In the genomic region with DNA sequence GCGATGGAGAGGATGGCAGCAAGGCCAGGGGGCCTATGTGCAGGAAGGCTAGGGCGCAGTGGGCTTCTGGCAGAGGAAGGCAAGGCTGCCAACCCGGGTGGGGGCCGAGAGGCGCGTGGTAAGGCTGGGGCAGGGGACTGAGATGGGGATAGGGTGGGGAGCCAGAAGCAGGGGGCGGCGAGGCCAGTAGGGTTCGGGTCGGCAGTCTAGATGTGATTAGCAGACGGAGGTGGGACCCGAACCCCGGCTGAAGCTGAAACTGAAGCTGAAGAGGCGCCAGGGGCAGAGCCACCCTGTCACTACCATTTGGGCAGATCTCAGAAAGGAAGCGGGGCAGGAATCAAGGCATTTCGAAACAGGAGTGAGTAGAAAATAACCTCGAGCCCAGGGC, we compare ENCODE assay signal across 8 cellular contexts. TPM values are rescaled to one million over a fixed set of nuclear protein-coding genes. Genes with fewer than 3 reads are reported as not detected.
A peak's percentile ranks its signal among the peaks of the same experiment; 100 is the strongest.
DNase-seq lines count a peak whose midpoint lies in the region; ATAC-seq and TF ChIP-seq lines count a peak whose summit lies in the region.

No MANE protein-coding gene starts in this region.

- peak overlapping the region; percentile 93 for H3K9ac ChIP-seq in SU-DHL-6 (ENCODE audit: low read length)

- peak overlapping the region; percentile 95 for H3K4me2 ChIP-seq in SU-DHL-6 (ENCODE audit: low read depth, low read length, poor library complexity, severe bottlenecking)

- CTCF ChIA-PET in AG04449 (lab: Yijun Ruan, JAX), result interaction anchor here (0.9 to 1.6 kb wide), 6 partner anchors 11 to 83 kb away, joined by 3 to 4 read pairs (median 3); no protein-coding TSS in a partner anchor

- peaks cover 41% of the 10 kb centered on the region for H3K79me2 ChIP-seq in SU-DHL-6 (ENCODE audit: insufficient read depth, low read length)

- H3K9me3 ChIP-seq in SU-DHL-6 (ENCODE audit: insufficient read depth, low read length), result no peaks in the 10 kb centered on the region

- ATAC-seq in GM18907 (IDR thresholded peaks at IDR 0.05; ENCODE audit: unreplicated experiment), result peak; percentile 14
- peak; percentile 24 for ATAC-seq in HG03135 (IDR thresholded peaks at IDR 0.05; ENCODE audit: unreplicated experiment)
- ATAC-seq in left lobe of liver, result peak; percentile 41

- H3K9me2 ChIP-seq in SU-DHL-6 (replicated peaks; ENCODE audit: insufficient read depth, low read length), result no peaks in the 10 kb centered on the region

- POLR2A ChIA-PET in AG04449 (lab: Yijun Ruan, JAX), result no interaction called here

- H3K4me3 ChIP-seq in AG04449 (ENCODE audit: low read depth, low read length), result peak overlapping the region; percentile 92
- peak overlapping the region; percentile 89 for H3K4me3 ChIP-seq in SU-DHL-6 (ENCODE audit: insufficient read depth, low read length, poor library complexity, severe bottlenecking)
- H3K4me3 ChIP-seq in cardiac fibroblast (replicated peaks in 1 of 2; ENCODE audit: low read depth in 2 of 2, low read length in 2 of 2), result peak overlapping the region; percentile 70 to 86

- H4K20me1 ChIP-seq in SU-DHL-6 (ENCODE audit: low read depth, low read length), result no peaks in the 10 kb centered on the region

- DNase-seq in AG04449 (ENCODE audit: low read depth, low spot score), result no peak
- DNase-seq in cardiac fibroblast (ENCODE audit: low read depth in 2 of 2), result peak; percentile 22 to 25
- peak; percentile 54 for DNase-seq in left lobe of liver (ENCODE audit: low spot score)
- peak; percentile 40 for DNase-seq in stimulated activated CD4-positive, alpha-beta T cell treated with anti-CD3 and anti-CD28 coated beads, Interleukin-4, amount 100 ng/mL, for 24 hours
- no peak for DNase-seq in NCI-H1105 treated with DMSO at 0.1 percent for 48 hours (lab: John Stamatoyannopoulos, UW)

- peak overlapping the region; percentile 95 for H2AFZ ChIP-seq in SU-DHL-6 (ENCODE audit: low read depth, low read length, severe bottlenecking)

- H3K36me3 ChIP-seq in SU-DHL-6 (ENCODE audit: low read length), result no peaks in the 10 kb centered on the region; the same call in 1 of the 2 replicates

- H3K27me3 ChIP-seq in SU-DHL-6 (ENCODE audit: low read length), result no peaks in the 10 kb centered on the region

- peaks cover 33% of the 10 kb centered on the region for H3F3A ChIP-seq in SU-DHL-6 (ENCODE audit: insufficient read depth)

- no peak for TF ChIP-seq CTCF in AG04449 (IDR thresholded peaks at IDR 0.05; ENCODE audit: insufficient read depth, low read length, missing control alignments)
- TF ChIP-seq CTCF in SU-DHL-6 (IDR thresholded peaks at IDR 0.05; ENCODE audit: insufficient read depth, low read length, poor library complexity, severe bottlenecking), result no peak
- no peak for TF ChIP-seq CTCF in cardiac fibroblast (IDR thresholded peaks at IDR 0.05; ENCODE audit: low read depth, low read length)

- peak overlapping the region; percentile 96 for H3K27ac ChIP-seq in SU-DHL-6 (ENCODE audit: low read depth, low read length)

RNA-seq across cellular contexts. Expression of a gene that starts 0.5 kb away (rescaled TPM):
- 2.4 TPM for total RNA-seq in left lobe of liver

RNA-seq across cellular contexts. Expression of a gene that starts 0.8 kb away (rescaled TPM):
- total RNA-seq in left lobe of liver, result 0.08 TPM

RNA-seq across cellular contexts. Expression of a gene that starts 46.9 kb away (rescaled TPM):
- total RNA-seq in left lobe of liver, result 0.33 TPM

RNA-seq across cellular contexts. Expression of a gene that starts 55.5 kb away (rescaled TPM):
- 121 TPM for total RNA-seq in left lobe of liver

RNA-seq across cellular contexts. Expression of a gene that starts 55.7 kb away (rescaled TPM):
- 15.7 TPM for total RNA-seq in left lobe of liver

Comparison
In these comparisons a context has a peak if more than half of its experiments do, and no peak if none do; other contexts are left out.
1. DNase-seq: peak in cardiac fibroblast (2 of 2), left lobe of liver (single experiment) and stimulated activated CD4-positive, alpha-beta T cell treated with anti-CD3 and anti-CD28 coated beads, Interleukin-4, amount 100 ng/mL, for 24 hours (single experiment); none in AG04449 (single experiment) and NCI-H1105 treated with DMSO at 0.1 percent for 48 hours (single experiment).
2. Peak in every context shown above with its lines, with median percentiles within 50 percentile points of each other: H3K4me3 ChIP-seq and ATAC-seq.